ENCODE assay signal across 19 cellular contexts in genomic region chr14:61399365-61399764, GRCh38.
DNase-seq lines count a peak whose midpoint lies in the region; FAIRE-seq and TF ChIP-seq lines count a peak whose summit lies in the region.
"Had no signal": no experiment of that assay in that cellular context is flagged by ENCODE, and none has a peak within 500 bp of the region (broad histone marks: within the 10 kb centered on the region; RNA-seq: fewer than 3 reads in every experiment).

No MANE protein-coding gene starts in this region.

- H3K4me3 ChIP-seq in CD4-positive, alpha-beta memory T cell (ENCODE audit: low read length in 2 of 2) = no peak overlapping the region
- no peak overlapping the region for H3K4me3 ChIP-seq in suprapubic skin
- H3K4me3 ChIP-seq: BLaER1 had no signal

- peaks cover 72% of the 10 kb centered on the region for H3K4me1 Mint-ChIP-seq in activated T-cell treated with anti-CD3 and anti-CD28 coated beads, Interleukin-2, amount 50 U/mL, for 24 hours (ENCODE audit: low read depth)
- H3K4me1 Mint-ChIP-seq in CD4-positive, alpha-beta memory T cell = peaks cover 68 to 75% (median 73%) of the 10 kb centered on the region in 4 donors
- H3K4me1 Mint-ChIP-seq in activated naive CD8-positive, alpha-beta T cell (ENCODE audit: low read depth) = peaks cover 88% of the 10 kb centered on the region

- CTCF ChIA-PET in CD4-positive, alpha-beta memory T cell (lab: Charles Lee; ENCODE audit: partially characterized antibody) = interaction anchor here (1.0 to 2.3 kb wide), 7 partner anchors 13 to 102 kb away, joined by 3 to 9 read pairs (median 6); no protein-coding TSS in a partner anchor

- H3K27me3 ChIP-seq in CD4-positive, alpha-beta memory T cell (ENCODE audit: insufficient read depth, low read length) = no peaks in the 10 kb centered on the region
- H3K27me3 ChIP-seq in suprapubic skin = no peaks in the 10 kb centered on the region
- H3K27me3 ChIP-seq: BLaER1 had no signal

- H3K27ac Mint-ChIP-seq in activated T-cell treated with anti-CD3 and anti-CD28 coated beads, Interleukin-2, amount 50 U/mL, for 24 hours = peak overlapping the region; percentile 84
- peak overlapping the region in 4 of 7 donors; percentile 72 to 95 (median 80) for H3K27ac Mint-ChIP-seq in CD4-positive, alpha-beta memory T cell
- peak overlapping the region; percentile 91 for H3K27ac Mint-ChIP-seq in activated naive CD8-positive, alpha-beta T cell
- H3K27ac Mint-ChIP-seq: HFFc6 had no signal

- no peak for TF ChIP-seq EP300 in suprapubic skin (IDR thresholded peaks at IDR 0.05)

- peak; percentile 6 for FAIRE-seq in frontal cortex (lab: Jason Lieb, UNC)
- FAIRE-seq: H54 had no signal

- intact Hi-C loops in CD4-positive, alpha-beta memory T cell (cut with micrococcal nuclease) = no loop called here

- no peaks in the 10 kb centered on the region for H3K9me3 Mint-ChIP-seq in activated T-cell treated with anti-CD3 and anti-CD28 coated beads, Interleukin-2, amount 50 U/mL, for 24 hours
- no peaks in the 10 kb centered on the region for H3K9me3 Mint-ChIP-seq in CD4-positive, alpha-beta memory T cell
- no peaks in the 10 kb centered on the region for H3K9me3 Mint-ChIP-seq in activated naive CD8-positive, alpha-beta T cell (ENCODE audit: low read depth)
- H3K9me3 Mint-ChIP-seq: HFFc6 had no signal

- no peaks in the 10 kb centered on the region for H3K9me3 ChIP-seq in CD4-positive, alpha-beta memory T cell (ENCODE audit: control insufficient read depth in 1 of 2, low read length in 2 of 2)
- H3K9me3 ChIP-seq in suprapubic skin = no peaks in the 10 kb centered on the region
- H3K9me3 ChIP-seq: BLaER1, Caco-2 had no signal

- H3K4me1 ChIP-seq in CD4-positive, alpha-beta memory T cell (ENCODE audit: insufficient read depth, low read length) = peaks cover 96% of the 10 kb centered on the region
- peaks cover 6% of the 10 kb centered on the region for H3K4me1 ChIP-seq in suprapubic skin
- H3K4me1 ChIP-seq: Caco-2 had no signal

- no peak for TF ChIP-seq POLR2A in suprapubic skin (IDR thresholded peaks at IDR 0.05)

- no peak for TF ChIP-seq CTCF in suprapubic skin (IDR thresholded peaks at IDR 0.05)

- no peak for DNase-seq in activated T-cell treated with anti-CD3 and anti-CD28 coated beads, Interleukin-2, amount 50 U/mL, for 24 hours
- no peak for DNase-seq in activated T-cell treated with anti-CD3 and anti-CD28 coated beads, Interleukin-2, amount 50 U/mL, for 48 hours
- DNase-seq in CD4-positive, alpha-beta memory T cell = no peak
- DNase-seq in frontal cortex (ENCODE audit: low spot score in 2 of 2) (no peak), SW 1271 (lab: John Stamatoyannopoulos, UW) (no peak), suprapubic skin (ENCODE audit: low spot score in 2 of 2) (no peak), NCI-H82 treated with DMSO at 0.1 percent for 48 hours (lab: John Stamatoyannopoulos, UW; ENCODE audit: unreplicated experiment) (no peak)
- DNase-seq: 8988T, Caco-2, EL, HFFc6, NCI-H1092, NCI-H2227 treated with DMSO at 0.1 percent for 48 hours, NCI-H524, Right ventricle myocardium superior had no signal

- peak overlapping the region; percentile 14 for H3K27ac ChIP-seq in CD4-positive, alpha-beta memory T cell (ENCODE audit: low read depth, low read length)
- H3K27ac ChIP-seq in suprapubic skin = no peak overlapping the region
- H3K27ac ChIP-seq: BLaER1, KMS-11 had no signal

- H3K27me3 Mint-ChIP-seq in activated T-cell treated with anti-CD3 and anti-CD28 coated beads, Interleukin-2, amount 50 U/mL, for 24 hours = no peaks in the 10 kb centered on the region
- no peaks in the 10 kb centered on the region for H3K27me3 Mint-ChIP-seq in CD4-positive, alpha-beta memory T cell
- no peaks in the 10 kb centered on the region for H3K27me3 Mint-ChIP-seq in activated naive CD8-positive, alpha-beta T cell

- peaks cover 1% of the 10 kb centered on the region for H3K36me3 ChIP-seq in CD4-positive, alpha-beta memory T cell (ENCODE audit: insufficient read depth, low read length)
- no peaks in the 10 kb centered on the region for H3K36me3 ChIP-seq in suprapubic skin

- 69% methylated on average over 2 of the region's 2 CpGs for WGBS in suprapubic skin

- no peak overlapping the region for H3K4me3 Mint-ChIP-seq in activated T-cell treated with anti-CD3 and anti-CD28 coated beads, Interleukin-2, amount 50 U/mL, for 24 hours
- H3K4me3 Mint-ChIP-seq in CD4-positive, alpha-beta memory T cell = peak overlapping the region in 2 of 8 donors; percentile 64 to 65
- H3K4me3 Mint-ChIP-seq in activated naive CD8-positive, alpha-beta T cell = peak overlapping the region; percentile 38
- H3K4me3 Mint-ChIP-seq: HFFc6 had no signal

- H3K36me3 Mint-ChIP-seq in activated T-cell treated with anti-CD3 and anti-CD28 coated beads, Interleukin-2, amount 50 U/mL, for 24 hours (ENCODE audit: low read depth) = peaks cover 36% of the 10 kb centered on the region
- H3K36me3 Mint-ChIP-seq in CD4-positive, alpha-beta memory T cell = peaks cover 20 to 32% of the 10 kb centered on the region in 2 donors
- H3K36me3 Mint-ChIP-seq in activated naive CD8-positive, alpha-beta T cell = peaks cover 16% of the 10 kb centered on the region

- POLR2A ChIA-PET in CD4-positive, alpha-beta memory T cell (lab: Charles Lee; ENCODE audit: partially characterized antibody) = interaction anchor here (0.7 to 5.5 kb wide), 5 partner anchors 12 to 78 kb away, joined by 3 to 85 read pairs (median 5); partner anchors contain the start of gene PRKCH
